Comparison of ENCODE assay signal across 18 cellular contexts in genomic region chr11:766106-766940, GRCh38. TPM values are rescaled to one million over a fixed set of nuclear protein-coding genes. Genes with fewer than 3 reads are reported as not detected.
DNase-seq lines count a peak whose midpoint lies in the region; ATAC-seq and TF ChIP-seq lines count a peak whose summit lies in the region.
"Had no signal": no experiment of that assay in that cellular context is flagged by ENCODE, and none has a peak within 500 bp of the region (broad histone marks: within the 10 kb centered on the region; RNA-seq: fewer than 3 reads in every experiment).

No MANE protein-coding gene starts in this region.

- no peaks in the 10 kb centered on the region for H3K4me1 Mint-ChIP-seq in activated naive CD8-positive, alpha-beta T cell treated with anti-CD3 and anti-CD28 coated beads, Interleukin-2, amount 50 U/mL, for 24 hours
- H3K4me1 Mint-ChIP-seq in activated naive CD8-positive, alpha-beta T cell treated with anti-CD3 and anti-CD28 coated beads for 36 hours, result peaks cover 4% of the 10 kb centered on the region
- peaks cover 8% of the 10 kb centered on the region for H3K4me1 Mint-ChIP-seq in activated CD8-positive, alpha-beta T cell treated with anti-CD3 and anti-CD28 coated beads for 36 hours (ENCODE audit: low read depth)

- peaks cover 62% of the 10 kb centered on the region for H3K36me3 ChIP-seq in neutrophil

- no peaks in the 10 kb centered on the region for H3K27me3 ChIP-seq in neutrophil
- H3K27me3 ChIP-seq: gastrocnemius medialis, left lung, pancreas had no signal

- peaks cover 24% of the 10 kb centered on the region for H3K36me3 Mint-ChIP-seq in activated naive CD8-positive, alpha-beta T cell treated with anti-CD3 and anti-CD28 coated beads, Interleukin-2, amount 50 U/mL, for 24 hours (ENCODE audit: low read depth)
- peaks cover 8% of the 10 kb centered on the region for H3K36me3 Mint-ChIP-seq in activated naive CD8-positive, alpha-beta T cell treated with anti-CD3 and anti-CD28 coated beads for 36 hours
- peaks cover 31% of the 10 kb centered on the region for H3K36me3 Mint-ChIP-seq in activated CD8-positive, alpha-beta T cell treated with anti-CD3 and anti-CD28 coated beads for 36 hours (ENCODE audit: low read depth)

- no peak overlapping the region for H3K4me3 ChIP-seq in neutrophil (ENCODE audit: low read depth in 1 of 2, low read length in 1 of 2)
- H3K4me3 ChIP-seq: gastrocnemius medialis, left lung, pancreas, thoracic aorta had no signal

- DNase-seq in activated naive CD8-positive, alpha-beta T cell treated with anti-CD3 and anti-CD28 coated beads, Interleukin-2, amount 50 U/mL, for 24 hours, result no peak
- no peak for DNase-seq in activated naive CD8-positive, alpha-beta T cell treated with anti-CD3 and anti-CD28 coated beads for 36 hours
- DNase-seq in activated CD8-positive, alpha-beta T cell treated with anti-CD3 and anti-CD28 coated beads for 36 hours, result no peak
- DNase-seq in SKM-1 treated with dmso at 0.1 percent for 144 hours (lab: John Stamatoyannopoulos, UW; ENCODE audit: unreplicated experiment), result no peak
- DNase-seq in putamen (ENCODE audit: low spot score), result no peak
- DNase-seq: activated gamma-delta T cell treated with Interleukin-2 at 50 U/mL for 16 hours; cortex of kidney; EL; gastrocnemius medialis; KBM-7; left lung; NCI-H69; PC-3; stimulated activated CD4-positive, alpha-beta T cell treated with anti-CD3 and anti-CD28 coated beads, Interleukin-4, amount 100 ng/mL, for 24 hours had no signal

- H3K27me3 Mint-ChIP-seq in activated naive CD8-positive, alpha-beta T cell treated with anti-CD3 and anti-CD28 coated beads, Interleukin-2, amount 50 U/mL, for 24 hours, result no peaks in the 10 kb centered on the region
- no peaks in the 10 kb centered on the region for H3K27me3 Mint-ChIP-seq in activated naive CD8-positive, alpha-beta T cell treated with anti-CD3 and anti-CD28 coated beads for 36 hours
- H3K27me3 Mint-ChIP-seq in activated CD8-positive, alpha-beta T cell treated with anti-CD3 and anti-CD28 coated beads for 36 hours, result no peaks in the 10 kb centered on the region

- H3K9me3 Mint-ChIP-seq in activated naive CD8-positive, alpha-beta T cell treated with anti-CD3 and anti-CD28 coated beads, Interleukin-2, amount 50 U/mL, for 24 hours, result no peaks in the 10 kb centered on the region
- no peaks in the 10 kb centered on the region for H3K9me3 Mint-ChIP-seq in activated naive CD8-positive, alpha-beta T cell treated with anti-CD3 and anti-CD28 coated beads for 36 hours
- H3K9me3 Mint-ChIP-seq in activated CD8-positive, alpha-beta T cell treated with anti-CD3 and anti-CD28 coated beads for 36 hours, result no peaks in the 10 kb centered on the region

- intact Hi-C loops in activated CD8-positive, alpha-beta T cell treated with anti-CD3 and anti-CD28 coated beads for 36 hours (cut with micrococcal nuclease), result no loop called here

- peaks cover 12% of the 10 kb centered on the region for H3K9me3 ChIP-seq in neutrophil
- H3K9me3 ChIP-seq: gastrocnemius medialis, left lung, pancreas, thoracic aorta had no signal

- ATAC-seq in activated naive CD8-positive, alpha-beta T cell treated with anti-CD3 and anti-CD28 coated beads, Interleukin-2, amount 50 U/mL, for 24 hours, result no peak
- no peak for ATAC-seq in activated CD8-positive, alpha-beta T cell treated with anti-CD3 and anti-CD28 coated beads for 36 hours
- ATAC-seq: gastrocnemius medialis, left lung, PC-3 had no signal

- TF ChIP-seq CTCF in activated CD8-positive, alpha-beta T cell treated with anti-CD3 and anti-CD28 coated beads for 36 hours (IDR thresholded peaks at IDR 0.05), result no peak
- no peak for TF ChIP-seq CTCF in neutrophil (IDR thresholded peaks at IDR 0.05)

- no peak overlapping the region for H3K4me3 Mint-ChIP-seq in activated naive CD8-positive, alpha-beta T cell treated with anti-CD3 and anti-CD28 coated beads, Interleukin-2, amount 50 U/mL, for 24 hours
- no peak overlapping the region for H3K4me3 Mint-ChIP-seq in activated naive CD8-positive, alpha-beta T cell treated with anti-CD3 and anti-CD28 coated beads for 36 hours
- H3K4me3 Mint-ChIP-seq in activated CD8-positive, alpha-beta T cell treated with anti-CD3 and anti-CD28 coated beads for 36 hours, result no peak overlapping the region

- CTCF ChIA-PET in activated CD8-positive, alpha-beta T cell treated with anti-CD3 and anti-CD28 coated beads for 36 hours (lab: Charles Lee), result interaction anchor here (1.0 to 1.5 kb wide), 7 partner anchors 9 to 212 kb away, joined by 3 to 7 read pairs (median 4); no protein-coding TSS in a partner anchor

- H3K27ac ChIP-seq in neutrophil, result peak overlapping the region; percentile 59
- H3K27ac ChIP-seq: gastrocnemius medialis, left lung, pancreas, thoracic aorta had no signal

- H3K4me1 ChIP-seq in neutrophil (ENCODE audit: control insufficient read depth in 1 of 2, insufficient read depth in 1 of 2, low read depth in 1 of 2, low read length in 1 of 2), result peaks cover 6 to 9% of the 10 kb centered on the region in 2 experiments
- H3K4me1 ChIP-seq: gastrocnemius medialis, pancreas had no signal

- H3K27ac Mint-ChIP-seq in activated naive CD8-positive, alpha-beta T cell treated with anti-CD3 and anti-CD28 coated beads, Interleukin-2, amount 50 U/mL, for 24 hours, result peak overlapping the region; percentile 9
- H3K27ac Mint-ChIP-seq in activated naive CD8-positive, alpha-beta T cell treated with anti-CD3 and anti-CD28 coated beads for 36 hours, result no peak overlapping the region
- H3K27ac Mint-ChIP-seq in activated CD8-positive, alpha-beta T cell treated with anti-CD3 and anti-CD28 coated beads for 36 hours, result peak overlapping the region; percentile 24

- POLR2A ChIA-PET in activated CD8-positive, alpha-beta T cell treated with anti-CD3 and anti-CD28 coated beads for 36 hours (lab: Charles Lee), result interaction anchor here (1.1 to 2.9 kb wide), 3 partner anchors 8 to 10 kb away, joined by 3 to 9 read pairs (median 5); no protein-coding TSS in a partner anchor

RNA-seq across cellular contexts. Expression of gene GATD1, which starts 11.0 kb away (rescaled TPM):
- total RNA-seq in activated naive CD8-positive, alpha-beta T cell treated with anti-CD3 and anti-CD28 coated beads for 36 hours, result 10 to 100 TPM; 47.7 to 51.9 TPM
- total RNA-seq in activated CD8-positive, alpha-beta T cell treated with anti-CD3 and anti-CD28 coated beads for 36 hours, result 10 to 100 TPM; 45.8 to 48.8 TPM

RNA-seq across cellular contexts. Expression of gene TALDO1, which starts 19.1 kb away (rescaled TPM):
- 100 to 1,000 TPM; 231 to 243 TPM for total RNA-seq in activated naive CD8-positive, alpha-beta T cell treated with anti-CD3 and anti-CD28 coated beads for 36 hours
- total RNA-seq in activated CD8-positive, alpha-beta T cell treated with anti-CD3 and anti-CD28 coated beads for 36 hours, result 100 to 1,000 TPM; 234 to 241 TPM

RNA-seq across cellular contexts. Expression of gene CEND1, which starts 23.6 kb away (rescaled TPM):
- 1 to 10 TPM in 1 of 2 experiments, under 1 TPM in 1; 0.94 to 1.0 TPM for total RNA-seq in activated naive CD8-positive, alpha-beta T cell treated with anti-CD3 and anti-CD28 coated beads for 36 hours
- under 1 TPM; 0.20 to 0.25 TPM for total RNA-seq in activated CD8-positive, alpha-beta T cell treated with anti-CD3 and anti-CD28 coated beads for 36 hours
- total RNA-seq: PC-3, skeletal muscle tissue, thoracic aorta had no signal

RNA-seq across cellular contexts. Expression of gene SLC25A22, which starts 31.8 kb away (rescaled TPM):
- total RNA-seq in activated naive CD8-positive, alpha-beta T cell treated with anti-CD3 and anti-CD28 coated beads for 36 hours, result 10 to 100 TPM; 54.4 to 56.5 TPM
- total RNA-seq in activated CD8-positive, alpha-beta T cell treated with anti-CD3 and anti-CD28 coated beads for 36 hours, result 10 to 100 TPM; 33.3 to 36.7 TPM

RNA-seq across cellular contexts. Expression of gene PIDD1, which starts 38.7 kb away (rescaled TPM):
- total RNA-seq in activated naive CD8-positive, alpha-beta T cell treated with anti-CD3 and anti-CD28 coated beads for 36 hours, result 10 to 100 TPM; 29.4 to 30.5 TPM
- 10 to 100 TPM; 29.9 to 30.6 TPM for total RNA-seq in activated CD8-positive, alpha-beta T cell treated with anti-CD3 and anti-CD28 coated beads for 36 hours
